Comparison of ENCODE assay signal across 8 cellular contexts in the genomic region with DNA sequence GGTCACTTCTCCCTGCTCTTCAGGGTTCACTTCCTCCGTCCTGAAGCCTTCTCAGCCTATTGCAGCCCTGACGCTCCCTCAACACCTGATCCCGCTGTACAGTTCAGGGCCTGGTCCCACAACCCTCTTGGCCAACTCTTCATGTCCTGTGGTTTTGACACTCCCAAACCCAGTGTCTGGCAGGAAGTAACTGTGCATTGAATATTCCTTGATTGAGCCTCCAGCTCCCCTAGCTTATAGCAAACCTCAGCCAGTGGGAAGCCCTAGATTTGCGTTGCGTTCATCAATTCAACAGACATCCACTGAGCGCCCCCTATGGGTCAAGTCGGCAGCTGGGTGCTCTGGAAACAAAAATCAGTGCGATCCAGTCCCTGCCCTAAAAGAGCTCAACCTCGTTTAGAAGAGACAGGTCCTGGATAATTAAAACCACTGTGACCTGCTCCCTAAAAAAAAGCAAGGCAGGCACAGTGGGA. TPM values are rescaled to one million over a fixed set of nuclear protein-coding genes. Genes with fewer than 3 reads are reported as not detected.
DNase-seq lines count a peak whose midpoint lies in the region; ATAC-seq and TF ChIP-seq lines count a peak whose summit lies in the region.

No MANE protein-coding gene starts in this region.

- peak; percentile 6 for ATAC-seq in stimulated activated naive CD8-positive, alpha-beta T cell treated with anti-CD3 and anti-CD28 coated beads, Interleukin-15, Interleukin-2, amounts not matched to agents 100 U/mL and 50 U/mL, for 24 hours

- peak; percentile 42 for DNase-seq in EL
- DNase-seq in activated CD4-positive, alpha-beta T cell treated with anti-CD3 and anti-CD28 coated beads, Interleukin-2, amount 50 U/mL, for 4 hours, result peak; percentile 38 to 44
- peak; percentile 69 for DNase-seq in epithelial cell of esophagus (ENCODE audit: low read depth)
- peak; percentile 89 for DNase-seq in mesenteric fat pad (ENCODE audit: low spot score)
- DNase-seq in stimulated activated naive CD8-positive, alpha-beta T cell treated with anti-CD3 and anti-CD28 coated beads, Interleukin-15, Interleukin-2, amounts not matched to agents 100 U/mL and 50 U/mL, for 24 hours, result peak; percentile 71
- DNase-seq in T1000 (lab: John Stamatoyannopoulos, UW), result no peak
- no peak for DNase-seq in NCI-H510A treated with DMSO at 0.1 percent for 48 hours (lab: John Stamatoyannopoulos, UW)

- no peaks in the 10 kb centered on the region for H4K20me1 ChIP-seq in KMS-11 (ENCODE audit: insufficient read depth)

- H3K9ac ChIP-seq in KMS-11, result no peak overlapping the region

- H2AFZ ChIP-seq in KMS-11 (ENCODE audit: low read depth), result no peak overlapping the region

- H3K27me3 ChIP-seq in KMS-11 (ENCODE audit: insufficient read depth, low read depth), result no peaks in the 10 kb centered on the region

- H3K79me2 ChIP-seq in KMS-11 (ENCODE audit: insufficient read depth, low read depth), result no peaks in the 10 kb centered on the region

- H3K4me3 ChIP-seq in KMS-11 (IDR thresholded peaks at IDR 0.05; ENCODE audit: insufficient read depth, low read depth, low read length), result no peak overlapping the region
- no peak overlapping the region for H3K4me3 ChIP-seq in epithelial cell of esophagus (ENCODE audit: low read length)

- no peak overlapping the region for H3K4me2 ChIP-seq in KMS-11

- TF ChIP-seq CTCF in KMS-11 (conservative IDR thresholded peaks at IDR 0.05; ENCODE audit: low read depth, low read length), result peak; percentile 74
- TF ChIP-seq CTCF in epithelial cell of esophagus (IDR thresholded peaks at IDR 0.05; ENCODE audit: insufficient read depth, low read depth, low read length, missing control alignments), result peak; percentile 80

- H3K36me3 ChIP-seq in KMS-11 (ENCODE audit: insufficient read depth), result no peaks in the 10 kb centered on the region

- H3K27ac ChIP-seq in KMS-11, result no peak overlapping the region

- no peaks in the 10 kb centered on the region for H3K4me1 ChIP-seq in KMS-11 (ENCODE audit: low read depth, poor library complexity, severe bottlenecking)

RNA-seq across cellular contexts. Expression of gene UBAP1L, which starts 13.5 kb away (rescaled TPM):
- 3.9 TPM for total RNA-seq in mesenteric fat pad

RNA-seq across cellular contexts. Expression of gene KBTBD13, which starts 24.9 kb away (rescaled TPM):
- total RNA-seq in mesenteric fat pad, result not detected

RNA-seq across cellular contexts. Expression of gene PDCD7, which starts 32.2 kb away (rescaled TPM):
- total RNA-seq in mesenteric fat pad, result 22.9 TPM

RNA-seq across cellular contexts. Expression of gene RASL12, which starts 33.7 kb away (rescaled TPM):
- total RNA-seq in mesenteric fat pad, result 4.7 TPM

RNA-seq across cellular contexts. Expression of gene SLC51B, which starts 56.3 kb away (rescaled TPM):
- not detected for total RNA-seq in mesenteric fat pad

Comparison
In these comparisons a context has a peak if more than half of its experiments do, and no peak if none do; other contexts are left out.
1. DNase-seq: peak in EL (single experiment), activated CD4-positive, alpha-beta T cell treated with anti-CD3 and anti-CD28 coated beads, Interleukin-2, amount 50 U/mL, for 4 hours (2 of 2), epithelial cell of esophagus (single experiment), mesenteric fat pad (single experiment) and stimulated activated naive CD8-positive, alpha-beta T cell treated with anti-CD3 and anti-CD28 coated beads, Interleukin-15, Interleukin-2, amounts not matched to agents 100 U/mL and 50 U/mL, for 24 hours (single experiment); none in T1000 (single experiment) and NCI-H510A treated with DMSO at 0.1 percent for 48 hours (single experiment).